ENCODE assay signal across 26 cellular contexts in the genomic region with DNA sequence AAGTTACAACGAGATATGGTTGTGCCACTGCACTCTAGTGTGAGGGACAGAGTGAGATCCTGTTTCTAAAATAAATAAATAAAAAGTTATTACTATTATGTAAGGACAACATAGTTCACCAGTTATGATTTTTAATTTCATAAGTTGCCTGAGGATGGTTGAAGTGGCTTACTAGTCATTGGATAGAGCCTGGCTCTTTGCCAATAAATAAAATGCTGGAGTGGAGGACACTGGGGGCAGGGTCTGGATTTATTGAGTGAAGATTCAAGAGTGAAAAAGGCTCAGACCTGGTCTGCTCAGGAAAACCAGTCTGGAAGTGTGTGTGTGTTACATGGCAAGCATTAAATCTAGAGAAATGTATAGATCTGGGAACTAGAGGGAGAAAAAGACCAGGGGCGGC. TPM values are rescaled to one million over a fixed set of nuclear protein-coding genes. Genes with fewer than 3 reads are reported as not detected.
DNase-seq lines count a peak whose midpoint lies in the region; ATAC-seq, FAIRE-seq and TF ChIP-seq lines count a peak whose summit lies in the region.
"Had no signal": no experiment of that assay in that cellular context is flagged by ENCODE, and none has a peak within 500 bp of the region (broad histone marks: within the 10 kb centered on the region; RNA-seq: fewer than 3 reads in every experiment).

No MANE protein-coding gene starts in this region.

- no peak for FAIRE-seq in K562 (lab: Jason Lieb, UNC)
- FAIRE-seq: GM12892 had no signal

- H3K79me2 ChIP-seq in K562 (ENCODE audit: control insufficient read depth, insufficient read depth, low read length): peaks cover 70% of the 10 kb centered on the region

- POLR2A ChIA-PET in CD8-positive, alpha-beta T cell (lab: Charles Lee): interaction anchor here (1.3 kb wide), 1 partner anchor 21 kb away, joined by 4 read pairs; no protein-coding TSS in a partner anchor
- POLR2A ChIA-PET in K562 (lab: Yijun Ruan, JAX): interaction anchor here (0.6 to 1.9 kb wide), 4 partner anchors 11 to 995 kb away, joined by 3 to 7 read pairs (median 5); no protein-coding TSS in a partner anchor

- no peak overlapping the region for H2AFZ ChIP-seq in K562 (ENCODE audit: low read depth, low read length)

- no peak for TF ChIP-seq POLR2A in K562 (conservative IDR thresholded peaks at IDR 0.05)

- TF ChIP-seq RAD21 in K562 (CRISPR knock-in tag; conservative IDR thresholded peaks at IDR 0.05 in 1 of 2, IDR thresholded peaks at IDR 0.05 in 1 of 2): no peak

- no peaks in the 10 kb centered on the region for H3K9me1 ChIP-seq in K562 (ENCODE audit: control insufficient read depth, insufficient read depth, low read length)

- in situ Hi-C loops in K562 (cut with MboI): no loop called here

- ATAC-seq in CD8-positive, alpha-beta T cell: no peak
- no peak for ATAC-seq in K562
- ATAC-seq in HG02870 (IDR thresholded peaks at IDR 0.05; ENCODE audit: unreplicated experiment): no peak
- ATAC-seq: gastrocnemius medialis, sciatic nerve had no signal

- no peaks in the 10 kb centered on the region for H3K9me3 ChIP-seq in BLaER1
- no peaks in the 10 kb centered on the region for H3K9me3 ChIP-seq in CD8-positive, alpha-beta T cell (ENCODE audit: low read length)
- H3K9me3 ChIP-seq in K562 (replicated peaks; ENCODE audit: control insufficient read depth, insufficient read depth, low read depth, low read length): no peaks in the 10 kb centered on the region
- H3K9me3 ChIP-seq: gastrocnemius medialis, HAP-1, uterus had no signal

- peak overlapping the region; percentile 94 for H3K4me2 ChIP-seq in BLaER1
- H3K4me2 ChIP-seq in K562 (ENCODE audit: insufficient read depth, low read length): peak overlapping the region; percentile 94; the same call in 1 of the 2 replicates

- no peaks in the 10 kb centered on the region for H3K27me3 Mint-ChIP-seq in CD8-positive, alpha-beta T cell (ENCODE audit: low read depth)
- no peaks in the 10 kb centered on the region for H3K27me3 Mint-ChIP-seq in nephron (ENCODE audit: low read depth)

- H3K4me3 ChIP-seq in BLaER1 (no peak overlapping the region), K562 (no peak overlapping the region)
- H3K4me3 ChIP-seq in CD8-positive, alpha-beta T cell (ENCODE audit: low read depth, low read length): no peak overlapping the region
- H3K4me3 ChIP-seq: HAP-1, uterus had no signal

- no peak for TF ChIP-seq CTCF in CD8-positive, alpha-beta T cell (IDR thresholded peaks at IDR 0.05)
- no peak for TF ChIP-seq CTCF in K562 (IDR thresholded peaks at IDR 0.05 in 2 of 3, conservative IDR thresholded peaks at IDR 0.05 in 1 of 3; ENCODE audit: insufficient read depth in 2 of 3, low read depth in 1 of 3, low read length in 3 of 3)
- TF ChIP-seq CTCF in nephron (IDR thresholded peaks at IDR 0.05; ENCODE audit: unreplicated experiment in 3 of 3): no peak

- 54% methylated on average over 2 of the region's 2 CpGs for WGBS in K562 (ENCODE audit: insufficient coverage, low coverage, missing lambda C conversion rate)

- TF ChIP-seq EP300 in K562 (IDR thresholded peaks at IDR 0.05; ENCODE audit: low read length): no peak

- no peak for DNase-seq in CD8-positive, alpha-beta T cell
- DNase-seq in K562 (ENCODE audit: extremely low read depth in 1 of 4, low spot score in 3 of 4) (no peak), NCI-H146 treated with DMSO at 0.1 percent for 48 hours (lab: John Stamatoyannopoulos, UW; ENCODE audit: unreplicated experiment) (no peak)
- no peak for DNase-seq in activated CD8-positive, alpha-beta memory T cell treated with anti-CD3 and anti-CD28 coated beads for 24 hours
- DNase-seq: activated CD4-positive, CD25-positive, alpha-beta regulatory T cell treated with anti-CD3 and anti-CD28 coated beads, Interleukin-2, amount 50 U/mL, for 72 hours; AML-193; gastrocnemius medialis; midbrain; NCI-H1092; NCI-H2107; NCI-H526 treated with DMSO at 0.1 percent for 48 hours; stimulated activated CD4-positive, alpha-beta T cell treated with anti-CD3 and anti-CD28 coated beads, Interleukin-1b, Interleukin-23, amount 100 ng/mL, for 48 hours; T1000; uterus had no signal

- H3K9ac ChIP-seq in BLaER1: no peak overlapping the region
- H3K9ac ChIP-seq in K562 (ENCODE audit: insufficient read depth in 1 of 2, low read depth in 2 of 2, low read length in 2 of 2): no peak overlapping the region; a peak in 1 of 4 replicates
- H3K9ac ChIP-seq: KMS-11 had no signal

- intact Hi-C loops in CD8-positive, alpha-beta T cell (cut with DNase I, micrococcal nuclease): loop anchor here (5.0 to 10.0 kb wide), 4 partner anchors 93 to 578 kb away; partner anchors contain the start of genes MIEN1 (in 1 of the 2), PSMD3 (in 1 of the 2) and WIPF2 (in 1 of the 2)
- intact Hi-C loops in K562 (cut with micrococcal nuclease): no loop called here

- H3K27me3 ChIP-seq in BLaER1 (no peaks in the 10 kb centered on the region), K562 (ENCODE audit: control insufficient read depth in 2 of 2, insufficient read depth in 2 of 2, low read length in 2 of 2) (no peaks in the 10 kb centered on the region)
- no peaks in the 10 kb centered on the region for H3K27me3 ChIP-seq in CD8-positive, alpha-beta T cell (ENCODE audit: insufficient read depth, low read length)
- H3K27me3 ChIP-seq: gastrocnemius medialis, uterus had no signal

- CTCF ChIA-PET in CD8-positive, alpha-beta T cell (lab: Charles Lee): interaction anchor here (1.5 to 16.6 kb wide), 3 partner anchors 8 to 17 kb away, joined by 3 to 263 read pairs (median 91); partner anchors contain the start of gene PPP1R1B
- CTCF ChIA-PET in K562 (lab: Yijun Ruan, JAX; ENCODE audit: low intra/inter-chr PET ratio): no interaction called here

- H3K27ac Mint-ChIP-seq in CD8-positive, alpha-beta T cell: peak overlapping the region; percentile 97
- H3K27ac Mint-ChIP-seq in nephron: peak overlapping the region; percentile 36 to 56 (median 37)

- H3K27ac ChIP-seq in BLaER1 (no peak overlapping the region), K562 (ENCODE audit: extremely low read depth, low read depth, low read length) (no peak overlapping the region)
- no peak overlapping the region for H3K27ac ChIP-seq in CD8-positive, alpha-beta T cell (ENCODE audit: low read depth, low read length)
- H3K27ac ChIP-seq: gastrocnemius medialis, KMS-11, uterus had no signal

- peaks cover 20% of the 10 kb centered on the region for H3K36me3 Mint-ChIP-seq in CD8-positive, alpha-beta T cell
- H3K36me3 Mint-ChIP-seq in nephron (ENCODE audit: low read depth): no peaks in the 10 kb centered on the region

- H3K4me3 Mint-ChIP-seq in CD8-positive, alpha-beta T cell: peak overlapping the region; percentile 93
- peak overlapping the region; percentile 67 to 74 (median 68) for H3K4me3 Mint-ChIP-seq in nephron

- H3K36me3 ChIP-seq in BLaER1 (peaks cover 20% of the 10 kb centered on the region; the same call in 1 of the 2 replicates), K562 (ENCODE audit: control insufficient read depth, insufficient read depth, low read length) (peaks cover 11% of the 10 kb centered on the region; the same call in 2 of the 3 replicates)
- no peaks in the 10 kb centered on the region for H3K36me3 ChIP-seq in CD8-positive, alpha-beta T cell (ENCODE audit: insufficient read depth, low read length)
- H3K36me3 ChIP-seq: gastrocnemius medialis, HAP-1, uterus had no signal

- peaks cover 92% of the 10 kb centered on the region for H3K4me1 ChIP-seq in BLaER1
- peaks cover 63% of the 10 kb centered on the region for H3K4me1 ChIP-seq in CD8-positive, alpha-beta T cell (ENCODE audit: insufficient read depth, low read length)
- H3K4me1 ChIP-seq in K562 (replicated peaks in 1 of 2; ENCODE audit: control insufficient read depth in 2 of 2, insufficient read depth in 2 of 2, low read length in 2 of 2): peaks cover 66 to 69% of the 10 kb centered on the region in 2 experiments

- no TSS peak for BruUV-seq in K562 (replicated peaks; lab: Mats Ljungman, UMichigan)

- no peaks in the 10 kb centered on the region for H3K9me3 Mint-ChIP-seq in CD8-positive, alpha-beta T cell
- no peaks in the 10 kb centered on the region for H3K9me3 Mint-ChIP-seq in nephron

- H3K4me1 Mint-ChIP-seq in CD8-positive, alpha-beta T cell (ENCODE audit: low read depth): peaks cover 80% of the 10 kb centered on the region
- peaks cover 36% of the 10 kb centered on the region for H3K4me1 Mint-ChIP-seq in nephron

- H4K20me1 ChIP-seq in BLaER1 (peaks cover 63% of the 10 kb centered on the region), K562 (replicated peaks; ENCODE audit: control insufficient read depth, insufficient read depth, low read length) (peaks cover 26% of the 10 kb centered on the region)

RNA-seq across cellular contexts. Expression of gene STARD3, which starts 2.1 kb away (rescaled TPM):
- total RNA-seq in CD8-positive, alpha-beta T cell: 100 to 1,000 TPM; 102 to 118 TPM
- 89.9 and 212 TPM in 2 replicates for total RNA-seq in K562 (2011; cell fraction: chromatin; rRNA removed; ENCODE audit: low replicate concordance)
- 162 and 190 TPM in 2 replicates for total RNA-seq in K562 (2011; cell fraction: nucleolus; rRNA removed)
- 132 TPM in 2 replicates for total RNA-seq in K562 (2011; cell fraction: nucleoplasm; rRNA removed)
- total RNA-seq in K562 (2014; rRNA removed): 41.1 and 46.0 TPM in 2 replicates
- 18.6 and 22.0 TPM in 2 replicates for total RNA-seq in K562 (2014; rRNA removed; fragmentation: Illumina TruSeq; extraction: Trizol)
- 31.6 and 32.1 TPM in 2 replicates for total RNA-seq in K562 (2015; rRNA removed; fragmentation: Illumina TruSeq; extraction: Trizol)
- 60.2 and 69.3 TPM in 2 replicates for total RNA-seq in K562 (2021)
- polyA plus RNA-seq in K562 (2011; rRNA removed): 64.4 and 64.9 TPM in 2 replicates
- 45.8 and 114 TPM in 2 replicates for polyA plus RNA-seq in K562 (2011; cell fraction: cytosol; rRNA removed)
- 254 and 418 TPM in 2 replicates for polyA plus RNA-seq in K562 (2011; cell fraction: nucleus; rRNA removed)
- 58.5 and 83.7 TPM in 2 replicates for polyA plus RNA-seq in K562 (2012)
- 51.1 and 62.4 TPM in 2 replicates for polyA plus RNA-seq in K562 (2014; fragmentation: Illumina TruSeq; extraction: Trizol)
- 1 to 10 TPM in 1 of 2 experiments, under 1 TPM in 1; 0.63 to 1.9 TPM for polyA plus RNA-seq in K562 (2014; fragmentation: Nextera tagmentation; extraction: Ambion mirVana)
- polyA plus RNA-seq in K562 (2014; rRNA removed): 79.9 and 87.0 TPM in 2 replicates
- 27.4 and 54.1 TPM in 2 replicates for polyA minus RNA-seq in K562 (2011; rRNA and poly(A)+ RNA removed)
- 25.1 and 39.6 TPM in 2 replicates for polyA minus RNA-seq in K562 (2011; cell fraction: cytosol; rRNA and poly(A)+ RNA removed)
- 62.2 and 85.6 TPM in 2 replicates for polyA minus RNA-seq in K562 (2011; cell fraction: nucleus; rRNA and poly(A)+ RNA removed)

RNA-seq across cellular contexts. Expression of gene PPP1R1B, which starts 12.3 kb away (rescaled TPM):
- not detected for total RNA-seq in CD8-positive, alpha-beta T cell
- total RNA-seq in K562 (2011; cell fraction: chromatin; rRNA removed; ENCODE audit: low replicate concordance): not detected in 2 replicates
- total RNA-seq in K562 (2011; cell fraction: nucleolus; rRNA removed): not detected in 2 replicates
- not detected in 2 replicates for total RNA-seq in K562 (2011; cell fraction: nucleoplasm; rRNA removed)
- not detected in 2 replicates for total RNA-seq in K562 (2014; rRNA removed)
- total RNA-seq in K562 (2014; rRNA removed; fragmentation: Illumina TruSeq; extraction: Trizol): 0.07 TPM in 1 of 2 replicates, not detected in the other
- total RNA-seq in K562 (2015; rRNA removed; fragmentation: Illumina TruSeq; extraction: Trizol): not detected in 2 replicates
- 0.18 TPM in 1 of 2 replicates, not detected in the other for total RNA-seq in K562 (2021)
- 0.10 TPM in 1 of 2 replicates, not detected in the other for polyA plus RNA-seq in K562 (2011; rRNA removed)
- polyA plus RNA-seq in K562 (2011; cell fraction: cytosol; rRNA removed): 0.15 TPM in 1 of 2 replicates, not detected in the other
- polyA plus RNA-seq in K562 (2011; cell fraction: nucleus; rRNA removed): 0.07 TPM in 1 of 2 replicates, not detected in the other
- polyA plus RNA-seq in K562 (2012): 0.06 and 0.14 TPM in 2 replicates
- polyA plus RNA-seq in K562 (2014; fragmentation: Illumina TruSeq; extraction: Trizol): 0.10 TPM in 1 of 2 replicates, not detected in the other
- under 1 TPM in 1 of 2 experiments, not detected in 1; 0.07 TPM for polyA plus RNA-seq in K562 (2014; fragmentation: Nextera tagmentation; extraction: Ambion mirVana)
- polyA plus RNA-seq in K562 (2014; rRNA removed): not detected in 2 replicates
- polyA minus RNA-seq in K562 (2011; rRNA and poly(A)+ RNA removed): not detected in 2 replicates
- polyA minus RNA-seq in K562 (2011; cell fraction: cytosol; rRNA and poly(A)+ RNA removed): not detected in 2 replicates
- polyA minus RNA-seq in K562 (2011; cell fraction: nucleus; rRNA and poly(A)+ RNA removed): not detected in 2 replicates
- total RNA-seq: dermis microvascular lymphatic vessel endothelial cell, epithelial cell of proximal tubule had no signal

RNA-seq across cellular contexts. Expression of gene TCAP, which starts 26.1 kb away (rescaled TPM):
- total RNA-seq in CD8-positive, alpha-beta T cell: 1 to 10 TPM; 4.2 to 5.2 TPM
- total RNA-seq in K562 (2011; cell fraction: chromatin; rRNA removed; ENCODE audit: low replicate concordance): 3.6 and 11.8 TPM in 2 replicates
- total RNA-seq in K562 (2011; cell fraction: nucleolus; rRNA removed): 6.8 and 7.2 TPM in 2 replicates
- total RNA-seq in K562 (2011; cell fraction: nucleoplasm; rRNA removed): 5.1 and 6.0 TPM in 2 replicates
- total RNA-seq in K562 (2014; rRNA removed): 0.82 and 1.2 TPM in 2 replicates
- 0.29 and 0.33 TPM in 2 replicates for total RNA-seq in K562 (2014; rRNA removed; fragmentation: Illumina TruSeq; extraction: Trizol)
- total RNA-seq in K562 (2015; rRNA removed; fragmentation: Illumina TruSeq; extraction: Trizol): 0.98 and 1.4 TPM in 2 replicates
- 1.1 and 1.4 TPM in 2 replicates for total RNA-seq in K562 (2021)
- polyA plus RNA-seq in K562 (2011; rRNA removed): 0.58 and 0.67 TPM in 2 replicates
- polyA plus RNA-seq in K562 (2011; cell fraction: cytosol; rRNA removed): 0.34 and 0.92 TPM in 2 replicates
- 3.7 and 7.7 TPM in 2 replicates for polyA plus RNA-seq in K562 (2011; cell fraction: nucleus; rRNA removed)
- 1.4 and 3.2 TPM in 2 replicates for polyA plus RNA-seq in K562 (2012)
- polyA plus RNA-seq in K562 (2014; fragmentation: Illumina TruSeq; extraction: Trizol): 0.65 and 0.73 TPM in 2 replicates
- not detected for polyA plus RNA-seq in K562 (2014; fragmentation: Nextera tagmentation; extraction: Ambion mirVana)
- polyA plus RNA-seq in K562 (2014; rRNA removed): 0.86 and 1.4 TPM in 2 replicates
- 0.33 and 0.53 TPM in 2 replicates for polyA minus RNA-seq in K562 (2011; rRNA and poly(A)+ RNA removed)
- not detected in 2 replicates for polyA minus RNA-seq in K562 (2011; cell fraction: cytosol; rRNA and poly(A)+ RNA removed)
- 1.6 and 2.2 TPM in 2 replicates for polyA minus RNA-seq in K562 (2011; cell fraction: nucleus; rRNA and poly(A)+ RNA removed)
- total RNA-seq: epithelial cell of proximal tubule had no signal

RNA-seq across cellular contexts. Expression of gene PNMT, which starts 29.2 kb away (rescaled TPM):
- total RNA-seq in CD8-positive, alpha-beta T cell: under 1 TPM in 1 of 2 experiments, not detected in 1; 0.43 TPM
- total RNA-seq in K562 (2011; cell fraction: chromatin; rRNA removed; ENCODE audit: low replicate concordance): 0.81 and 8.9 TPM in 2 replicates
- total RNA-seq in K562 (2011; cell fraction: nucleolus; rRNA removed): 7.3 and 7.9 TPM in 2 replicates
- 6.0 and 8.4 TPM in 2 replicates for total RNA-seq in K562 (2011; cell fraction: nucleoplasm; rRNA removed)
- total RNA-seq in K562 (2014; rRNA removed) (15.8 and 18.1 TPM in 2 replicates), K562 (2014; rRNA removed; fragmentation: Illumina TruSeq; extraction: Trizol) (2.0 and 3.0 TPM in 2 replicates), K562 (2015; rRNA removed; fragmentation: Illumina TruSeq; extraction: Trizol) (9.0 and 9.6 TPM in 2 replicates), K562 (2021) (17.2 and 17.4 TPM in 2 replicates)
- polyA plus RNA-seq in K562 (2011; rRNA removed) (3.3 and 5.8 TPM in 2 replicates), K562 (2014; fragmentation: Illumina TruSeq; extraction: Trizol) (3.1 and 9.3 TPM in 2 replicates), K562 (2014; fragmentation: Nextera tagmentation; extraction: Ambion mirVana) (1 to 10 TPM in 1 of 2 experiments, under 1 TPM in 1; 0.55 to 1.5 TPM), K562 (2014; rRNA removed) (17.8 and 20.0 TPM in 2 replicates)
- polyA plus RNA-seq in K562 (2011; cell fraction: cytosol; rRNA removed): 3.3 and 24.0 TPM in 2 replicates
- polyA plus RNA-seq in K562 (2011; cell fraction: nucleus; rRNA removed): 8.7 and 33.8 TPM in 2 replicates
- polyA plus RNA-seq in K562 (2012): 23.3 and 34.1 TPM in 2 replicates
- polyA minus RNA-seq in K562 (2011; rRNA and poly(A)+ RNA removed): 0.21 and 1.8 TPM in 2 replicates
- polyA minus RNA-seq in K562 (2011; cell fraction: cytosol; rRNA and poly(A)+ RNA removed): 1.5 and 6.7 TPM in 2 replicates
- 1.00 and 1.8 TPM in 2 replicates for polyA minus RNA-seq in K562 (2011; cell fraction: nucleus; rRNA and poly(A)+ RNA removed)
- total RNA-seq: epithelial cell of proximal tubule, SK-MEL-5 had no signal

RNA-seq across cellular contexts. Expression of gene NEUROD2, which starts 31.3 kb away (rescaled TPM):
- total RNA-seq in CD8-positive, alpha-beta T cell: not detected
- not detected in 2 replicates for total RNA-seq in K562 (2011; cell fraction: chromatin; rRNA removed; ENCODE audit: low replicate concordance)
- not detected in 2 replicates for total RNA-seq in K562 (2011; cell fraction: nucleolus; rRNA removed)
- not detected in 2 replicates for total RNA-seq in K562 (2011; cell fraction: nucleoplasm; rRNA removed)
- total RNA-seq in K562 (2014; rRNA removed): not detected in 2 replicates
- not detected in 2 replicates for total RNA-seq in K562 (2014; rRNA removed; fragmentation: Illumina TruSeq; extraction: Trizol)
- not detected in 2 replicates for total RNA-seq in K562 (2015; rRNA removed; fragmentation: Illumina TruSeq; extraction: Trizol)
- not detected in 2 replicates for total RNA-seq in K562 (2021)
- polyA plus RNA-seq in K562 (2011; rRNA removed): not detected in 2 replicates
- polyA plus RNA-seq in K562 (2011; cell fraction: cytosol; rRNA removed): not detected in 2 replicates
- not detected in 2 replicates for polyA plus RNA-seq in K562 (2011; cell fraction: nucleus; rRNA removed)
- 0.01 TPM in 1 of 2 replicates, not detected in the other for polyA plus RNA-seq in K562 (2012)
- not detected in 2 replicates for polyA plus RNA-seq in K562 (2014; fragmentation: Illumina TruSeq; extraction: Trizol)
- not detected for polyA plus RNA-seq in K562 (2014; fragmentation: Nextera tagmentation; extraction: Ambion mirVana)
- polyA plus RNA-seq in K562 (2014; rRNA removed): not detected in 2 replicates
- polyA minus RNA-seq in K562 (2011; rRNA and poly(A)+ RNA removed): not detected in 2 replicates
- polyA minus RNA-seq in K562 (2011; cell fraction: cytosol; rRNA and poly(A)+ RNA removed): not detected in 2 replicates
- polyA minus RNA-seq in K562 (2011; cell fraction: nucleus; rRNA and poly(A)+ RNA removed): not detected in 2 replicates
- total RNA-seq: dermis microvascular lymphatic vessel endothelial cell, epithelial cell of proximal tubule, gastrocnemius medialis, osteocyte, sciatic nerve, SK-MEL-5, subcutaneous adipose tissue, uterus had no signal
